In the genomic region with DNA sequence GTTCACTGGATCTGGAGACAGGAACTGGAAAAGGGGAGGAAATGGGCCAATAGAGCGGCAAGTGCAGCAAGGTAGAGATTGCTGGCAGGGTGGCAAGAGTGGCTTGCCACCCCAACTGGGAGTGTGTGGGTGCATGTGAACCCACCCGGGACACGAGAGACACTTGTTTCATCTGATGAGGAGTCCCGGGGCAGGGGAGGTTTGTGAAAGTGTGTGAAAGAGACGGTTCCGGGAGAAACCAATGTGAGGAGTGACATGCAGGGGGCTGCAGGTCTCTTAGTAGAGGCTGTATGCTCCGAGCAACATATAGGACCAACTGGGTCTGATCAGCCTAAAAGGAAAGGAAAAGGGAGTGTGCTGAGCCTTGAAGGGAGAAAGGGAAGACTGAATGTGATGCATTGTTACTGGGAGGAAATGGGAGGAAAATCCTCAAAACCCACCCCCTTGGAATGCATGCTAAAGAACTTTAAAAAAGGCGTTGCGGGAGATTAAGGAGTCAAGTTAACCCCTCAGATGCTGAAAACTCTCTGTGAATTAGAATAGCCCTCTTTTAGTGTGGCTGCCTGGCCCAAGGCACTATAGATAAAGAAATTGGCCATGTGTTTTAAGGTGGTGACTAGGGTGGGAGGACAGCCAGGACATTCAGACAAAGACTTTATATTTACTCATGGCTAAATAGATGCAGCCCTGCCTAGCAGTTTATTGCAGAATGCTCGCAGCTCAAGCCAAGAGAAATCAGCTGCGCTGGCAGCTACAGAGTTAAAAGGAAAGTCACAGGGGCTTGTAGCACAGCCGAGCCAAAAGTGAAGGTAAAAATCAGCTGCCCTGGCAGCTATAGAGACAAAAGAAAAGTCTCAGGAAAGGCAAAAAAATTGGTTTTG, we compare ENCODE assay signal across 8 cellular contexts. TPM values are rescaled to one million over a fixed set of nuclear protein-coding genes. Genes with fewer than 3 reads are reported as not detected.
DNase-seq lines count a peak whose midpoint lies in the region; ATAC-seq and TF ChIP-seq lines count a peak whose summit lies in the region.

No MANE protein-coding gene starts in this region.

- H3K27ac ChIP-seq in coronary artery (no peak overlapping the region), mucosa of rectum (ENCODE audit: low read depth in 2 of 2, low read length in 2 of 2) (no peak overlapping the region)

- no peaks in the 10 kb centered on the region for H3K36me3 Mint-ChIP-seq in Caco-2 (ENCODE audit: insufficient read depth, unreplicated experiment)

- peaks cover 7 to 12% of the 10 kb centered on the region in 2 donors for H3K4me1 ChIP-seq in mucosa of rectum (ENCODE audit: control insufficient read depth in 2 of 2, insufficient read depth in 2 of 2, low read length in 2 of 2)
- peaks cover 10% of the 10 kb centered on the region for H3K4me1 ChIP-seq in Caco-2

- H3K9me3 Mint-ChIP-seq in Caco-2 (ENCODE audit: unreplicated experiment) = no peaks in the 10 kb centered on the region

- no peak overlapping the region for H3K27ac Mint-ChIP-seq in Caco-2 (ENCODE audit: unreplicated experiment)

- TF ChIP-seq CTCF in coronary artery (IDR thresholded peaks at IDR 0.05) = no peak
- no peak for TF ChIP-seq CTCF in Caco-2 (IDR thresholded peaks at IDR 0.05; ENCODE audit: insufficient read depth in 1 of 2, low read depth in 1 of 2, low read length in 1 of 2, severe bottlenecking in 1 of 2, unreplicated experiment in 1 of 2)

- no peak overlapping the region for H3K4me3 Mint-ChIP-seq in Caco-2 (ENCODE audit: unreplicated experiment)

- H3K9ac ChIP-seq in mucosa of rectum (ENCODE audit: low read depth in 1 of 2, low read length in 2 of 2) = peak overlapping the region; percentile 19 to 32

- POLR2A ChIA-PET in Caco-2 (lab: Charles Lee) = no interaction called here

- H3K9me3 ChIP-seq in mucosa of rectum (ENCODE audit: control insufficient read depth in 2 of 2, low read length in 2 of 2) (no peaks in the 10 kb centered on the region), Caco-2 (0 out of 2 replicates have a peak, but pooled peaks cover 3% of the 10 kb centered on the region)

- peak overlapping the region; percentile 70 for H3K4me3 ChIP-seq in coronary artery
- H3K4me3 ChIP-seq in mucosa of rectum (ENCODE audit: low read length in 2 of 2) = peak overlapping the region; percentile 55 to 78
- H3K4me3 ChIP-seq in Caco-2 (ENCODE audit: low read depth, low read length) = no peak overlapping the region

- H3K36me3 ChIP-seq in mucosa of rectum (ENCODE audit: control insufficient read depth in 2 of 2, insufficient read depth in 2 of 2, low read length in 2 of 2) (no peaks in the 10 kb centered on the region), Caco-2 (ENCODE audit: control insufficient read depth, insufficient read depth, low read length) (no peaks in the 10 kb centered on the region)

- DNase-seq in EL (peak; percentile 19), coronary artery (ENCODE audit: low spot score) (no peak), Caco-2 (no peak), NOMO-1 (lab: John Stamatoyannopoulos, UW; ENCODE audit: unreplicated experiment in 2 of 2) (no peak), DMS79 (lab: John Stamatoyannopoulos, UW) (no peak)
- no peak for DNase-seq in central memory CD4-positive, alpha-beta T cell

- ATAC-seq in HG03135 (IDR thresholded peaks at IDR 0.05; ENCODE audit: unreplicated experiment) = peak; percentile 43

- intact Hi-C loops in Caco-2 (cut with micrococcal nuclease; ENCODE audit: unreplicated experiment) = no loop called here

- no TSS peak for BruUV-seq in Caco-2 (replicated peaks; lab: Mats Ljungman, UMichigan)

- H3K27me3 Mint-ChIP-seq in Caco-2 (ENCODE audit: insufficient read depth, unreplicated experiment) = no peaks in the 10 kb centered on the region

- H3K4me1 Mint-ChIP-seq in Caco-2 (ENCODE audit: low read depth, unreplicated experiment) = peaks cover 16% of the 10 kb centered on the region

- CTCF ChIA-PET in Caco-2 (lab: Charles Lee) = no interaction called here

- H3K27me3 ChIP-seq in mucosa of rectum (ENCODE audit: control insufficient read depth in 2 of 2, insufficient read depth in 2 of 2, low read length in 2 of 2) = no peaks in the 10 kb centered on the region
- H3K27me3 ChIP-seq in Caco-2 (replicated peaks; ENCODE audit: control insufficient read depth, insufficient read depth, low read length) = no peaks in the 10 kb centered on the region

RNA-seq across cellular contexts. Expression of a gene that starts 9.1 kb away (rescaled TPM):
- 0.23 TPM in 1 of 2 replicates, not detected in the other for total RNA-seq in Caco-2 (2022)

RNA-seq across cellular contexts. Expression of a gene that starts 29.8 kb away (rescaled TPM):
- 0.45 and 0.51 TPM in 2 replicates for total RNA-seq in Caco-2 (2022)
